ENCODE assay signal across 1 cellular context in the genomic region with DNA sequence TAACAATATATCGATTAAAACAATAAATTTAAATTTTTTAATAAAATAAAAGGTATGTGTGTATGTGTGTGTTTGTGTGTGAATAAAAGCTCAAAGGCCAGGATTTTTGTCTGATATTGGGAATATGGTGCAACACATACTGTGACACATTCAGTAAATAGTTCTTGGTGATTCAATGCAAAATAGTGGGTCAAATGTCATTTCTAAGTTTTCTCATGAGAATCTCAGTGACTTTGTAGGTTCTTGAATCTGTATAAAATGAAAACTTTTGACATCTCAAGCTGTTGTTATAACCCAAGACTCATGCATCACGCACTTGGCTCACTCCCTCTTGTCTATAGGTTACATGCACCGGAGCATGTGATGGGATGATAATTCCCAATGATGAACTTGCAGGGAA.
A peak's percentile ranks its signal among the peaks of the same experiment; 100 is the strongest.
TF ChIP-seq lines count a peak whose summit lies in the region.

No MANE protein-coding gene starts in this region.

TF ChIP-seq in HepG2, 621 proteins besides CTCF, POLR2A, EP300 and RAD21:
- TF ChIP-seq CEBPB (IDR thresholded peaks at IDR 0.05; ENCODE audit: borderline replicate concordance, low read depth, low read length) = peak; percentile 17; the same call in 1 of the 2 replicates
- TF ChIP-seq, protein P1, sequence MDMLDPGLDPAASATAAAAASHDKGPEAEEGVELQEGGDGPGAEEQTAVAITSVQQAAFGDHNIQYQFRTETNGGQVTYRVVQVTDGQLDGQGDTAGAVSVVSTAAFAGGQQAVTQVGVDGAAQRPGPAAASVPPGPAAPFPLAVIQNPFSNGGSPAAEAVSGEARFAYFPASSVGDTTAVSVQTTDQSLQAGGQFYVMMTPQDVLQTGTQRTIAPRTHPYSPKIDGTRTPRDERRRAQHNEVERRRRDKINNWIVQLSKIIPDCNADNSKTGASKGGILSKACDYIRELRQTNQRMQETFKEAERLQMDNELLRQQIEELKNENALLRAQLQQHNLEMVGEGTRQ (IDR thresholded peaks at IDR 0.05; ENCODE audit: low read depth, low read length) = no peak
- TF ChIP-seq, protein P1 (CRISPR knock-in tag; IDR thresholded peaks at IDR 0.05; ENCODE audit: borderline replicate concordance) = no peak
